In the genomic region with DNA sequence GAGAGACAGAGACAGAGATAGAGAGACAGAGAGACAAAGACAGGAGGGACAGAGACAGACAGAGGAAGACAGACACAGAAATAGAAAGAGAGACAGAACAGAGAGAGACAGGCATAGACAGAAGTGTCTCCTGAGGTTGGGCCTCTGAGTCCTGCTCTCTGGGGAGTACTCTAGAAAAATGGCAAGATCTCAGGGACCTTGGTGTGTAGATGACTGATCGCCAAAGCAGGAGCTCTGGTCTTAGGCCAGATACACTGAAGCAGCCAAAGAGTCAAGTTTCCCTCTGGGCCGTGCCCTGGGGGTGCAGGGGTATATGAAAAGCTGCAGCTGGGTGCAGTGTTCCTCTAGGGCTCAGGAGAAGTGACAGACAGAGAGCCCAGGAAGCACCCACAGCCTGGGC, we compare ENCODE assay signal across 12 cellular contexts.
DNase-seq lines count a peak whose midpoint lies in the region; ATAC-seq and TF ChIP-seq lines count a peak whose summit lies in the region.
"Had no signal": no experiment of that assay in that cellular context is flagged by ENCODE, and none has a peak within 500 bp of the region (broad histone marks: within the 10 kb centered on the region; RNA-seq: fewer than 3 reads in every experiment).

No MANE protein-coding gene starts in this region.

- H3K4me1 Mint-ChIP-seq in osteocyte (ENCODE audit: unreplicated experiment), result peaks cover 56% of the 10 kb centered on the region
- no peaks in the 10 kb centered on the region for H3K4me1 Mint-ChIP-seq in stimulated activated naive CD8-positive, alpha-beta T cell treated with anti-CD3 and anti-CD28 coated beads, Interleukin-15, amount 100 ng/mL, for 72 hours
- no peaks in the 10 kb centered on the region for H3K4me1 Mint-ChIP-seq in effector memory CD8-positive, alpha-beta T cell (ENCODE audit: low read depth in 2 of 2)
- H3K4me1 Mint-ChIP-seq: activated naive CD8-positive, alpha-beta T cell treated with anti-CD3 and anti-CD28 coated beads for 36 hours had no signal

- peaks cover 4% of the 10 kb centered on the region for H3K9me3 Mint-ChIP-seq in osteocyte (ENCODE audit: unreplicated experiment)
- H3K9me3 Mint-ChIP-seq in stimulated activated naive CD8-positive, alpha-beta T cell treated with anti-CD3 and anti-CD28 coated beads, Interleukin-15, amount 100 ng/mL, for 72 hours, result no peaks in the 10 kb centered on the region
- H3K9me3 Mint-ChIP-seq in effector memory CD8-positive, alpha-beta T cell, result peaks cover under 1 to 6% of the 10 kb centered on the region in 2 donors
- H3K9me3 Mint-ChIP-seq: activated naive CD8-positive, alpha-beta T cell treated with anti-CD3 and anti-CD28 coated beads for 36 hours had no signal

- no peak for ATAC-seq in stimulated activated naive CD8-positive, alpha-beta T cell treated with anti-CD3 and anti-CD28 coated beads, Interleukin-15, amount 100 ng/mL, for 72 hours
- no peak for ATAC-seq in effector memory CD8-positive, alpha-beta T cell (replicated peaks)
- ATAC-seq in HG03460 (IDR thresholded peaks at IDR 0.05; ENCODE audit: unreplicated experiment), result no peak

- peak overlapping the region; percentile 98 for H3K27ac Mint-ChIP-seq in osteocyte (ENCODE audit: unreplicated experiment)
- no peak overlapping the region for H3K27ac Mint-ChIP-seq in stimulated activated naive CD8-positive, alpha-beta T cell treated with anti-CD3 and anti-CD28 coated beads, Interleukin-15, amount 100 ng/mL, for 72 hours
- H3K27ac Mint-ChIP-seq in effector memory CD8-positive, alpha-beta T cell, result no peak overlapping the region
- H3K27ac Mint-ChIP-seq: activated naive CD8-positive, alpha-beta T cell treated with anti-CD3 and anti-CD28 coated beads for 36 hours had no signal

- TF ChIP-seq CTCF in osteocyte (IDR thresholded peaks at IDR 0.05), result no peak

- H3K4me3 Mint-ChIP-seq in osteocyte (ENCODE audit: unreplicated experiment), result no peak overlapping the region
- H3K4me3 Mint-ChIP-seq in stimulated activated naive CD8-positive, alpha-beta T cell treated with anti-CD3 and anti-CD28 coated beads, Interleukin-15, amount 100 ng/mL, for 72 hours, result no peak overlapping the region
- H3K4me3 Mint-ChIP-seq in effector memory CD8-positive, alpha-beta T cell, result no peak overlapping the region
- H3K4me3 Mint-ChIP-seq: activated naive CD8-positive, alpha-beta T cell treated with anti-CD3 and anti-CD28 coated beads for 36 hours had no signal

- no peaks in the 10 kb centered on the region for H3K27me3 Mint-ChIP-seq in osteocyte (ENCODE audit: unreplicated experiment)
- H3K27me3 Mint-ChIP-seq in stimulated activated naive CD8-positive, alpha-beta T cell treated with anti-CD3 and anti-CD28 coated beads, Interleukin-15, amount 100 ng/mL, for 72 hours, result peaks cover 13% of the 10 kb centered on the region
- peaks cover 0 to 9% of the 10 kb centered on the region in 2 donors for H3K27me3 Mint-ChIP-seq in effector memory CD8-positive, alpha-beta T cell

- no peaks in the 10 kb centered on the region for H3K36me3 Mint-ChIP-seq in osteocyte (ENCODE audit: unreplicated experiment)
- H3K36me3 Mint-ChIP-seq in effector memory CD8-positive, alpha-beta T cell (ENCODE audit: insufficient read depth), result no peaks in the 10 kb centered on the region
- H3K36me3 Mint-ChIP-seq: activated naive CD8-positive, alpha-beta T cell treated with anti-CD3 and anti-CD28 coated beads for 36 hours had no signal

- DNase-seq in NCI-H2171 treated with DMSO at 0.1 percent for 48 hours (lab: John Stamatoyannopoulos, UW), result peak; percentile 27
- DNase-seq in NCI-H2171 (lab: John Stamatoyannopoulos, UW), result no peak
- DNase-seq in fibroblast of gingiva (ENCODE audit: low read depth), result peak; percentile 75
- peak; percentile 73 for DNase-seq in osteocyte (ENCODE audit: extremely low spot score, unreplicated experiment)
- no peak for DNase-seq in stimulated activated naive CD8-positive, alpha-beta T cell treated with anti-CD3 and anti-CD28 coated beads, Interleukin-15, amount 100 ng/mL, for 72 hours
- no peak for DNase-seq in amygdala (lab: John Stamatoyannopoulos, UW)
- DNase-seq in effector memory CD8-positive, alpha-beta T cell, result no peak
- DNase-seq: activated CD4-positive, alpha-beta T cell treated with anti-CD3 and anti-CD28 coated beads, Interleukin-2, amount 50 U/mL, for 1 hour; activated naive CD8-positive, alpha-beta T cell treated with anti-CD3 and anti-CD28 coated beads for 36 hours; NCI-H446; retina had no signal

Comparison
In these comparisons a context has a peak if more than half of its experiments do, and no peak if none do; other contexts are left out.
1. DNase-seq: peak in NCI-H2171 treated with DMSO at 0.1 percent for 48 hours (single experiment), fibroblast of gingiva (single experiment) and osteocyte (single experiment); none in NCI-H2171 (single experiment), stimulated activated naive CD8-positive, alpha-beta T cell treated with anti-CD3 and anti-CD28 coated beads, Interleukin-15, amount 100 ng/mL, for 72 hours (0 of 2), amygdala (0 of 56) and effector memory CD8-positive, alpha-beta T cell (0 of 3).